Comparison of ENCODE assay signal across 8 cellular contexts in genomic region chr9:20623748-20624124, GRCh38. TPM values are rescaled to one million over a fixed set of nuclear protein-coding genes. Genes with fewer than 3 reads are reported as not detected.
A peak's percentile ranks its signal among the peaks of the same experiment; 100 is the strongest.
DNase-seq lines count a peak whose midpoint lies in the region; ATAC-seq and TF ChIP-seq lines count a peak whose summit lies in the region.

No MANE protein-coding gene starts in this region.

- no peaks in the 10 kb centered on the region for H3K27me3 Mint-ChIP-seq in T-cell
- H3K27me3 Mint-ChIP-seq in stimulated activated naive CD8-positive, alpha-beta T cell treated with anti-CD3 and anti-CD28 coated beads, Interleukin-15, amount 100 ng/mL, for 72 hours: no peaks in the 10 kb centered on the region

- H3K27ac Mint-ChIP-seq in T-cell: peak overlapping the region; percentile 90 to 93
- peak overlapping the region; percentile 99 to 100 for H3K27ac Mint-ChIP-seq in stimulated activated naive CD8-positive, alpha-beta T cell treated with anti-CD3 and anti-CD28 coated beads, Interleukin-15, amount 100 ng/mL, for 72 hours

- H3K27me3 ChIP-seq in hepatocyte: no peaks in the 10 kb centered on the region

- WGBS in hepatocyte (ENCODE audit: low lambda C conversion rate, missing lambda C conversion rate): 13% methylated on average over 7 of the region's 7 CpGs

- H3K4me2 ChIP-seq in hepatocyte: peak overlapping the region; percentile 96

- H3K4me3 Mint-ChIP-seq in T-cell: peak overlapping the region; percentile 96 to 99 (median 98)
- peak overlapping the region; percentile 94 to 96 for H3K4me3 Mint-ChIP-seq in stimulated activated naive CD8-positive, alpha-beta T cell treated with anti-CD3 and anti-CD28 coated beads, Interleukin-15, amount 100 ng/mL, for 72 hours

- peaks cover 29% of the 10 kb centered on the region for H3K79me2 ChIP-seq in hepatocyte

- H3K9me3 Mint-ChIP-seq in T-cell: no peaks in the 10 kb centered on the region
- no peaks in the 10 kb centered on the region for H3K9me3 Mint-ChIP-seq in stimulated activated naive CD8-positive, alpha-beta T cell treated with anti-CD3 and anti-CD28 coated beads, Interleukin-15, amount 100 ng/mL, for 72 hours

- POLR2A ChIA-PET in T-cell (lab: Charles Lee): interaction anchor here in 1 of 2 donors (0.6 kb wide), 1 partner anchor 883 kb away, joined by 3 read pairs; no protein-coding TSS in a partner anchor

- H3K4me1 ChIP-seq in hepatocyte (ENCODE audit: insufficient read depth): peaks cover 7% of the 10 kb centered on the region

- no peaks in the 10 kb centered on the region for H3K36me3 ChIP-seq in hepatocyte (replicated peaks; ENCODE audit: insufficient read depth, low read depth)

- peaks cover 32 to 36% (median 36%) of the 10 kb centered on the region in 3 donors for H3K4me1 Mint-ChIP-seq in T-cell
- peaks cover 33% of the 10 kb centered on the region for H3K4me1 Mint-ChIP-seq in stimulated activated naive CD8-positive, alpha-beta T cell treated with anti-CD3 and anti-CD28 coated beads, Interleukin-15, amount 100 ng/mL, for 72 hours

- no peak overlapping the region for H3K27ac ChIP-seq in hepatocyte

- H3K4me3 ChIP-seq in hepatocyte: peak overlapping the region; percentile 53

- no peaks in the 10 kb centered on the region for H3K9me3 ChIP-seq in hepatocyte (ENCODE audit: low read depth)

- TF ChIP-seq CTCF in hepatocyte (IDR thresholded peaks at IDR 0.05; ENCODE audit: poor library complexity): no peak

- no peak for ATAC-seq in T-cell (replicated peaks in 1 of 4)
- no peak for ATAC-seq in stimulated activated naive CD8-positive, alpha-beta T cell treated with anti-CD3 and anti-CD28 coated beads, Interleukin-15, amount 100 ng/mL, for 72 hours

- DNase-seq in NCI-H526 treated with DMSO at 0.1 percent for 48 hours (lab: John Stamatoyannopoulos, UW): peak; percentile 41
- no peak for DNase-seq in NCI-H526 (lab: John Stamatoyannopoulos, UW)
- DNase-seq in T-cell: no peak
- no peak for DNase-seq in hepatocyte (ENCODE audit: low spot score)
- DNase-seq in stimulated activated naive CD8-positive, alpha-beta T cell treated with anti-CD3 and anti-CD28 coated beads, Interleukin-15, amount 100 ng/mL, for 72 hours: no peak
- DNase-seq in mucosa of gallbladder (ENCODE audit: low spot score): no peak
- no peak for DNase-seq in iPS-NIHi11 (ENCODE audit: low spot score)
- no peak for DNase-seq in AML-193 (lab: John Stamatoyannopoulos, UW)

- H3K9me2 ChIP-seq in hepatocyte (replicated peaks; ENCODE audit: insufficient read depth): no peaks in the 10 kb centered on the region

- H4K20me1 ChIP-seq in hepatocyte (ENCODE audit: insufficient read depth, poor library complexity, severe bottlenecking): no peaks in the 10 kb centered on the region

- H2AFZ ChIP-seq in hepatocyte: peak overlapping the region; percentile 89

- peaks cover 4% of the 10 kb centered on the region for H3K36me3 Mint-ChIP-seq in T-cell

- CTCF ChIA-PET in T-cell (lab: Charles Lee): interaction anchor here (0.7 to 1.7 kb wide), 3 partner anchors 57 to 317 kb away, joined by 3 to 15 read pairs (median 4); no protein-coding TSS in a partner anchor

RNA-seq across cellular contexts. Expression of gene MLLT3, which starts 1.4 kb away (rescaled TPM):
- total RNA-seq in T-cell: 10 to 100 TPM; 51.8 to 96.6 (median 58.9) TPM
- 38.3 and 39.2 TPM in 2 replicates for total RNA-seq in hepatocyte
- polyA plus RNA-seq in hepatocyte: 13.6 and 13.7 TPM in 2 replicates
- total RNA-seq in mucosa of gallbladder: 29.1 TPM
